In the genomic region with DNA sequence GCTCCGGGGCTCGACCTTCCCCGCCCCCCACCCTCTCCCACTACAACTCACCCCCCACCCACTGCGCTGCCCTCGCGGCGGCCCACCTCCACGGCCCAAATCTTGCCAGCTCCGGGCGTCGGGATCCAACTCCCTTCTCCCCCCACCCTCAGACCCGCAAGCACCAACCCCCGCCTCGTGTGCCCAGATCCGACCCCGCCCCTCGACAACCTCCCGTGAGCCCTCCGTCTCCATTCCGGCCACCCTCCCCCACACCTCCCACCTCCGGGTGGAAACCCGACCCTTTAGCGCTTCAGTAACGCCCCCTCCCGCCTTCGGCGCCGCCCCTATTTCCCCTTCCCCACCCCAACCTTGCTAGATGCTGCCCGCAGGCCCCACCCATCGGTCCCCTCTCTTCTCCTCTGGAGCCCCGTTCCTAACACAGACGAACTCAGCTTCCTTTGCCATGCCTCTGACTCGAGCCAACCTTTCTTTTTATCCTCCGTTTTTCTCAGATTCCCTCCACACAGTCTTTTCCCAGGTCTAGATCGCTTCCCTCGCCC, we compare ENCODE assay signal across 8 cellular contexts. TPM values are rescaled to one million over a fixed set of nuclear protein-coding genes. Genes with fewer than 3 reads are reported as not detected.
DNase-seq lines count a peak whose midpoint lies in the region; ATAC-seq and TF ChIP-seq lines count a peak whose summit lies in the region.

No MANE protein-coding gene starts in this region.

- peaks cover 0 to 10% (median 7%) of the 10 kb centered on the region in 4 donors for H3K4me1 ChIP-seq in right lobe of liver

- no peak for TF ChIP-seq POLR2A in right lobe of liver (IDR thresholded peaks at IDR 0.05)

- ATAC-seq in GM18873 (IDR thresholded peaks at IDR 0.05; ENCODE audit: low FRiP score, unreplicated experiment) = peak; percentile 8
- peak; percentile 44 for ATAC-seq in HG03196 (IDR thresholded peaks at IDR 0.05; ENCODE audit: unreplicated experiment)
- ATAC-seq in right lobe of liver = peak; percentile 23 to 69 (median 52)

- peak overlapping the region; percentile 79 to 84 (median 81) for H3K4me3 ChIP-seq in right lobe of liver

- H3K9me3 ChIP-seq in right lobe of liver = no peaks in the 10 kb centered on the region

- TF ChIP-seq CTCF in right lobe of liver (IDR thresholded peaks at IDR 0.05) = no peak

- WGBS in right lobe of liver (ENCODE audit: insufficient coverage, low coverage, low lambda C conversion rate, missing lambda C conversion rate) = 4% methylated on average over 21 of the region's 36 CpGs

- intact Hi-C loops in right lobe of liver (cut with DNase I) = no loop called here

- DNase-seq in A172 (ENCODE audit: low spot score) = peak; percentile 81
- peak; percentile 63 to 89 for DNase-seq in NCI-H524 (lab: John Stamatoyannopoulos, UW)
- peak; percentile 76 to 88 for DNase-seq in activated CD4-positive, alpha-beta T cell treated with anti-CD3 and anti-CD28 coated beads, Interleukin-2, amount 50 U/mL, for 24 hours (ENCODE audit: low read depth in 1 of 2, low spot score in 1 of 2)
- peak; percentile 91 for DNase-seq in dermis blood vessel endothelial cell
- peak; percentile 67 to 86 (median 77) for DNase-seq in right lobe of liver
- peak; percentile 92 to 95 for DNase-seq in stimulated activated CD4-positive, alpha-beta T cell treated with anti-CD3 and anti-CD28 coated beads, Interleukin-4, amount 100 ng/mL, for 4 hours

- no peaks in the 10 kb centered on the region for H3K27me3 ChIP-seq in right lobe of liver

- H3K36me3 ChIP-seq in right lobe of liver = peaks cover 0 to 24% (median 0%) of the 10 kb centered on the region in 4 donors

- H3K27ac ChIP-seq in right lobe of liver = peak overlapping the region; percentile 78 to 89 (median 85)

RNA-seq across cellular contexts. Expression of gene UBE2Z, which starts 0.7 kb away (rescaled TPM):
- 112 and 118 TPM in 2 replicates for total RNA-seq in A172 (2014; rRNA removed; shearing (Covaris generic))
- total RNA-seq in dermis blood vessel endothelial cell (71.0 and 75.1 TPM in 2 replicates), right lobe of liver (10 to 100 TPM; 19.6 to 30.9 (median 26.3) TPM)

RNA-seq across cellular contexts. Expression of gene ATP5MC1, which starts 16.3 kb away (rescaled TPM):
- 154 and 231 TPM in 2 replicates for total RNA-seq in A172 (2014; rRNA removed; shearing (Covaris generic))
- total RNA-seq in dermis blood vessel endothelial cell (46.6 and 58.8 TPM in 2 replicates), right lobe of liver (100 to 1,000 TPM in 2 of 6 experiments, 10 to 100 TPM in 4; 49.2 to 221 (median 57.9) TPM)

RNA-seq across cellular contexts. Expression of gene SNF8, which starts 35.7 kb away (rescaled TPM):
- 157 and 175 TPM in 2 replicates for total RNA-seq in A172 (2014; rRNA removed; shearing (Covaris generic))
- total RNA-seq in dermis blood vessel endothelial cell (127 and 138 TPM in 2 replicates), right lobe of liver (10 to 100 TPM; 35.8 to 62.9 (median 47.5) TPM)

RNA-seq across cellular contexts. Expression of gene GIP, which starts 59.5 kb away (rescaled TPM):
- total RNA-seq in A172 (2014; rRNA removed; shearing (Covaris generic)) = not detected in 2 replicates
- total RNA-seq in dermis blood vessel endothelial cell = not detected in 2 replicates
- not detected for total RNA-seq in right lobe of liver

Comparison
In these comparisons a context has a peak if more than half of its experiments do, and no peak if none do; other contexts are left out.
1. Peak in every context shown above with its lines: DNase-seq, ATAC-seq, H3K4me3 ChIP-seq and H3K27ac ChIP-seq.